ENCODE assay signal across 28 cellular contexts in genomic region chr18:23949863-23950262, GRCh38.
"Had no signal": no experiment of that assay in that cellular context is flagged by ENCODE, and none has a peak within 500 bp of the region (broad histone marks: within the 10 kb centered on the region; RNA-seq: fewer than 3 reads in every experiment).

No MANE protein-coding gene starts in this region.

- H3K4me3 Mint-ChIP-seq: activated CD4-positive, alpha-beta memory T cell treated with anti-CD3 and anti-CD28 coated beads for 36 hours; activated T-cell treated with anti-CD3 and anti-CD28 coated beads, Interleukin-2, amount 50 U/mL, for 4 hours; central memory CD8-positive, alpha-beta T cell; natural killer cell; stimulated activated naive B cell treated with anti-CD40 and anti-IgM and Interleukin-4, amounts not matched to agents 10 μg/mL and 1 μg/mL and 100 μg/mL, for 72 hours; T-helper 1 cell treated with Interleukin-12 subunit alpha and Interleukin-12 subunit beta and Interleukin-4 antibody, amounts not matched to agents 30 μg/mL and 1 μg/mL, for 36 hours had no signal

- H3K4me1 Mint-ChIP-seq: central memory CD8-positive, alpha-beta T cell; natural killer cell had no signal

- H3K36me3 ChIP-seq: left lung, lower lobe of right lung had no signal

- H3K4me3 ChIP-seq: esophagus squamous epithelium, heart right ventricle, left lung, lower lobe of right lung, suprapubic skin, tibial artery had no signal

- ATAC-seq: activated CD4-positive, CD25-positive, alpha-beta regulatory T cell treated with anti-CD3 and anti-CD28 coated beads, Interleukin-2, amount 50 U/mL, for 24 hours; activated naive CD4-positive, alpha-beta T cell treated with anti-CD3 and anti-CD28 coated beads, Interleukin-2, amount 50 U/mL, for 72 hours; activated T-cell treated with anti-CD3 and anti-CD28 coated beads, Interleukin-2, amount 50 U/mL, for 4 hours; heart right ventricle; left lung; lower lobe of right lung; natural killer cell; right cardiac atrium; stimulated activated naive B cell treated with anti-CD40 and anti-IgM and Interleukin-4, amounts not matched to agents 10 μg/mL and 1 μg/mL and 100 μg/mL, for 72 hours had no signal

- H3K4me1 ChIP-seq: esophagus squamous epithelium, heart right ventricle, left lung, lower lobe of right lung, suprapubic skin, tibial artery had no signal

- H3K9me3 Mint-ChIP-seq: activated CD4-positive, alpha-beta memory T cell treated with anti-CD3 and anti-CD28 coated beads for 36 hours; activated naive CD4-positive, alpha-beta T cell treated with anti-CD3 and anti-CD28 coated beads, Interleukin-2, amount 50 U/mL, for 72 hours; activated T-cell treated with anti-CD3 and anti-CD28 coated beads, Interleukin-2, amount 50 U/mL, for 4 hours; activated T-helper 2 cell treated with anti-CD3 and anti-CD28 coated beads, Interferon-gamma antibody, Interleukin-2, Interleukin-4, amounts not matched to agents 10 μg/mL and 5 μg/mL and 100 μg/mL, durations not matched to agents 14 hours and 24 hours and 36 hours; central memory CD8-positive, alpha-beta T cell; natural killer cell; stimulated activated naive B cell treated with anti-CD40 and anti-IgM and Interleukin-4, amounts not matched to agents 10 μg/mL and 1 μg/mL and 100 μg/mL, for 72 hours; T-helper 1 cell treated with Interleukin-12 subunit alpha and Interleukin-12 subunit beta and Interleukin-4 antibody, amounts not matched to agents 30 μg/mL and 1 μg/mL, for 36 hours had no signal

- H3K27ac Mint-ChIP-seq: activated CD4-positive, alpha-beta memory T cell treated with anti-CD3 and anti-CD28 coated beads for 36 hours; activated naive CD4-positive, alpha-beta T cell treated with anti-CD3 and anti-CD28 coated beads, Interleukin-2, amount 50 U/mL, for 72 hours; activated T-helper 2 cell treated with anti-CD3 and anti-CD28 coated beads, Interferon-gamma antibody, Interleukin-2, Interleukin-4, amounts not matched to agents 10 μg/mL and 5 μg/mL and 100 μg/mL, durations not matched to agents 14 hours and 24 hours and 36 hours; natural killer cell; stimulated activated naive B cell treated with anti-CD40 and anti-IgM and Interleukin-4, amounts not matched to agents 10 μg/mL and 1 μg/mL and 100 μg/mL, for 72 hours; T-helper 1 cell treated with Interleukin-12 subunit alpha and Interleukin-12 subunit beta and Interleukin-4 antibody, amounts not matched to agents 30 μg/mL and 1 μg/mL, for 36 hours had no signal

- H3K27me3 Mint-ChIP-seq: central memory CD8-positive, alpha-beta T cell; stimulated activated naive B cell treated with anti-CD40 and anti-IgM and Interleukin-4, amounts not matched to agents 10 μg/mL and 1 μg/mL and 100 μg/mL, for 72 hours had no signal

- H3K27ac ChIP-seq: epithelial cell of prostate, esophagus squamous epithelium, heart right ventricle, left lung, lower lobe of right lung, suprapubic skin, tibial artery, VCaP had no signal

- H3K36me3 Mint-ChIP-seq: activated CD4-positive, alpha-beta memory T cell treated with anti-CD3 and anti-CD28 coated beads for 36 hours; activated naive CD4-positive, alpha-beta T cell treated with anti-CD3 and anti-CD28 coated beads, Interleukin-2, amount 50 U/mL, for 72 hours; natural killer cell; stimulated activated naive B cell treated with anti-CD40 and anti-IgM and Interleukin-4, amounts not matched to agents 10 μg/mL and 1 μg/mL and 100 μg/mL, for 72 hours had no signal

- DNase-seq: activated CD4-positive, alpha-beta memory T cell treated with anti-CD3 and anti-CD28 coated beads for 36 hours; activated CD4-positive, alpha-beta T cell treated with anti-CD3 and anti-CD28 coated beads for 48 hours; activated naive CD4-positive, alpha-beta T cell; activated T-cell treated with anti-CD3 and anti-CD28 coated beads, Interleukin-2, amount 50 U/mL, for 4 hours; dermis blood vessel endothelial cell; effector CD4-positive, alpha-beta T cell; esophagus squamous epithelium; foreskin melanocyte; heart right ventricle; left lung; lower lobe of right lung; mesenchymal stem cell; natural killer cell; posterior cingulate gyrus; right cardiac atrium; stimulated activated CD4-positive, alpha-beta T cell treated with anti-CD3 and anti-CD28 coated beads, Interleukin-15, amount 100 ng/mL, for 24 hours; stimulated activated CD4-positive, alpha-beta T cell treated with anti-CD3 and anti-CD28 coated beads, Interleukin-2, amount 100 ng/mL, for 24 hours; stimulated activated naive B cell treated with anti-CD40 and anti-IgM and Interleukin-4, amounts not matched to agents 10 μg/mL and 1 μg/mL and 100 μg/mL, for 72 hours; T-helper 9 cell; tibial artery had no signal

- H3K27me3 ChIP-seq: esophagus squamous epithelium, heart right ventricle, left lung, suprapubic skin, tibial artery had no signal

- H3K9me3 ChIP-seq: esophagus squamous epithelium, heart right ventricle, left lung, lower lobe of right lung, suprapubic skin, tibial artery had no signal
